In the genomic region with DNA sequence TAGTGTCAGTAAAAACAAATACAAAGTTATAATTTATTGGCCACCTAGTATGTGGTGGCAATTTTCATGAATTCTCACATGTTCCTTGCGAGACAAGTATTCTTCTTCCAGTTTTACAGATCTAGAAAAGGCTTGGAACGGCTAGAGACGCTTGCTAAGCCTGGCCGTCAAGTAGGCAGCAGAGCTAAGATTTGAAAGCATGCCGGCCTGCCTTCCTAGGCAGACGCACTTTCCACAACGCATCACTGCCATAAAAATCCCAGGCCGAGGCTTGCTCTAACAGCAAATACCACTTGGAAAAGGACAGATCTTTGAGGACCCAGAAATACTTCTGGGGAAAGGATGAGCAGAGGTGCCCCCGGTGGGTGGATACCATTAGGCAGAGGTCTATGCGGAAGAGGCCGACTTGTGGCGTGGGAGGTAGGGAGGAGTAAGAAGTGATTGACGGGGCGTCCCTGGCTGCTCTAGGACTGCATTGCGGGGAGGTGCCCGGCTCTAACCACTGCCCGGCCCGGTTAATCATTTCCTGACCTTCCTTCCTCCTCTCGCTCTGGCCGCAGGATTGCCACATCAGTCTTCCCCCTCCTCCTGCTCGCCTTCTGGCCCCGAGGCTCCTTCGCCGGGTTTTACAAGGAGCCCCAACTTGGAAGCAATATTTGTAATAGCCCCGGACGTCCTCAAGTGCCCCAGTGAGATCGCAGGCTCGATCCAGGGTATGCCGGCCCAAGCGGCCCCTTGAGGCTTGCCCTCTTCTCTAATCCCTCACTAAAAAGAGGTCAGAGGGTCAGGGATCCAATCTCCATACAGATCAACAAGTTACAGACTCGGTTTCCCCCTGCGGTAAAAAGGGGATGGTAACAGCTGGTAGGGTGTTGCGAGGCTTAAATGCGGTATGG, we compare ENCODE assay signal across 1 cellular context.
TF ChIP-seq lines count a peak whose summit lies in the region.

No MANE protein-coding gene starts in this region.

TF ChIP-seq in HepG2, 621 proteins besides CTCF, POLR2A, EP300 and RAD21 (continued from another document and continues in another):
- TF ChIP-seq TSC22D2 (CRISPR knock-in tag; IDR thresholded peaks at IDR 0.05; ENCODE audit: borderline replicate concordance) (no peak), DMTF1 (CRISPR knock-in tag; IDR thresholded peaks at IDR 0.05) (no peak), PAXIP1 (CRISPR knock-in tag; conservative IDR thresholded peaks at IDR 0.05) (peak; percentile 17; the same call in 1 of the 2 replicates), RFX5 (IDR thresholded peaks at IDR 0.05; ENCODE audit: low read depth, low read length) (no peak), FOXM1 (CRISPR knock-in tag; IDR thresholded peaks at IDR 0.05) (no peak), ZNF354B (CRISPR knock-in tag; IDR thresholded peaks at IDR 0.05) (no peak), ZNF574 (CRISPR knock-in tag; IDR thresholded peaks at IDR 0.05) (peak; percentile 83), ZNF274 (CRISPR knock-in tag; IDR thresholded peaks at IDR 0.05) (no peak; the same call in 1 of the 2 replicates), PPARG (CRISPR knock-in tag; conservative IDR thresholded peaks at IDR 0.05) (no peak; the same call in 1 of the 2 replicates), RARA (CRISPR knock-in tag; IDR thresholded peaks at IDR 0.05) (peak; percentile 48), NR2F1 (CRISPR knock-in tag; IDR thresholded peaks at IDR 0.05) (peak in 1 of 2 experiments; percentile 58; a peak in 3 of 4 replicates), SPEN (CRISPR knock-in tag; IDR thresholded peaks at IDR 0.05; ENCODE audit: low read depth) (peak; percentile 42; the same call in 1 of the 2 replicates), THAP11 (CRISPR knock-in tag; IDR thresholded peaks at IDR 0.05) (no peak; the same call in 1 of the 2 replicates), ZNF766 (CRISPR knock-in tag; IDR thresholded peaks at IDR 0.05; ENCODE audit: borderline replicate concordance) (0 out of 2 replicates have a peak, but pooled peaks have one; percentile 62), ZNF564 (CRISPR knock-in tag; IDR thresholded peaks at IDR 0.05) (no peak), KDM3A (CRISPR knock-in tag; IDR thresholded peaks at IDR 0.05; ENCODE audit: low read depth) (peak; percentile 60; the same call in 1 of the 2 replicates), RXRA (CRISPR knock-in tag; IDR thresholded peaks at IDR 0.05) (peak; percentile 75), SYNCRIP (IDR thresholded peaks at IDR 0.05; ENCODE audit: insufficient read depth, low read depth, low read length) (no peak), ZNF563 (CRISPR knock-in tag; IDR thresholded peaks at IDR 0.05) (no peak), ZNF235 (CRISPR knock-in tag; IDR thresholded peaks at IDR 0.05; ENCODE audit: borderline replicate concordance) (0 out of 2 replicates have a peak, but pooled peaks have one; percentile 2), SOX6 (IDR thresholded peaks at IDR 0.05) (no peak), SOX6 (CRISPR knock-in tag; IDR thresholded peaks at IDR 0.05) (0 out of 2 replicates have a peak, but pooled peaks have one; percentile 37), ZSCAN5A (CRISPR knock-in tag; IDR thresholded peaks at IDR 0.05; ENCODE audit: borderline replicate concordance) (peak; percentile 53; the same call in 1 of the 2 replicates), SP5 (CRISPR knock-in tag; IDR thresholded peaks at IDR 0.05; ENCODE audit: borderline replicate concordance, low read depth) (peak; percentile 24), GABPA (IDR thresholded peaks at IDR 0.05; ENCODE audit: low read depth, low read length) (no peak), GABPA (CRISPR knock-in tag; IDR thresholded peaks at IDR 0.05; ENCODE audit: low read depth) (0 out of 2 replicates have a peak, but pooled peaks have one; percentile 23), PTBP1 (IDR thresholded peaks at IDR 0.05; ENCODE audit: low read depth, low read length, poor library complexity, severe bottlenecking) (no peak), ZNF576 (CRISPR knock-in tag; IDR thresholded peaks at IDR 0.05) (no peak), GTF3A (CRISPR knock-in tag; conservative IDR thresholded peaks at IDR 0.05) (0 out of 2 replicates have a peak, but pooled peaks have one; percentile 31), ZNF720 (CRISPR knock-in tag; IDR thresholded peaks at IDR 0.05) (no peak), ZNF44 (CRISPR knock-in tag; IDR thresholded peaks at IDR 0.05) (no peak), GABPB1 (CRISPR knock-in tag; IDR thresholded peaks at IDR 0.05) (peak; percentile 38; the same call in 1 of the 2 replicates), BRF2 (CRISPR knock-in tag; IDR thresholded peaks at IDR 0.05) (0 out of 2 replicates have a peak, but pooled peaks have one; percentile 52), SMYD3 (CRISPR knock-in tag; IDR thresholded peaks at IDR 0.05) (peak; percentile 72; the same call in 1 of the 2 replicates), STAG1 (CRISPR knock-in tag; IDR thresholded peaks at IDR 0.05) (0 out of 2 replicates have a peak, but pooled peaks have one; percentile 5), EEA1 (CRISPR knock-in tag; IDR thresholded peaks at IDR 0.05; ENCODE audit: borderline replicate concordance) (0 out of 2 replicates have a peak, but pooled peaks have one; percentile 33)
- TF ChIP-seq, protein P1, sequence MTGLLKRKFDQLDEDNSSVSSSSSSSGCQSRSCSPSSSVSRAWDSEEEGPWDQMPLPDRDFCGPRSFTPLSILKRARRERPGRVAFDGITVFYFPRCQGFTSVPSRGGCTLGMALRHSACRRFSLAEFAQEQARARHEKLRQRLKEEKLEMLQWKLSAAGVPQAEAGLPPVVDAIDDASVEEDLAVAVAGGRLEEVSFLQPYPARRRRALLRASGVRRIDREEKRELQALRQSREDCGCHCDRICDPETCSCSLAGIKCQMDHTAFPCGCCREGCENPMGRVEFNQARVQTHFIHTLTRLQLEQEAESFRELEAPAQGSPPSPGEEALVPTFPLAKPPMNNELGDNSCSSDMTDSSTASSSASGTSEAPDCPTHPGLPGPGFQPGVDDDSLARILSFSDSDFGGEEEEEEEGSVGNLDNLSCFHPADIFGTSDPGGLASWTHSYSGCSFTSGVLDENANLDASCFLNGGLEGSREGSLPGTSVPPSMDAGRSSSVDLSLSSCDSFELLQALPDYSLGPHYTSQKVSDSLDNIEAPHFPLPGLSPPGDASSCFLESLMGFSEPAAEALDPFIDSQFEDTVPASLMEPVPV (CRISPR knock-in tag; IDR thresholded peaks at IDR 0.05) = peak; percentile 57
- TF ChIP-seq, protein P2, sequence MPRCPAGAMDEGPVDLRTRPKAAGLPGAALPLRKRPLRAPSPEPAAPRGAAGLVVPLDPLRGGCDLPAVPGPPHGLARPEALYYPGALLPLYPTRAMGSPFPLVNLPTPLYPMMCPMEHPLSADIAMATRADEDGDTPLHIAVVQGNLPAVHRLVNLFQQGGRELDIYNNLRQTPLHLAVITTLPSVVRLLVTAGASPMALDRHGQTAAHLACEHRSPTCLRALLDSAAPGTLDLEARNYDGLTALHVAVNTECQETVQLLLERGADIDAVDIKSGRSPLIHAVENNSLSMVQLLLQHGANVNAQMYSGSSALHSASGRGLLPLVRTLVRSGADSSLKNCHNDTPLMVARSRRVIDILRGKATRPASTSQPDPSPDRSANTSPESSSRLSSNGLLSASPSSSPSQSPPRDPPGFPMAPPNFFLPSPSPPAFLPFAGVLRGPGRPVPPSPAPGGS (CRISPR knock-in tag; IDR thresholded peaks at IDR 0.05) = no peak
- TF ChIP-seq, protein P3, sequence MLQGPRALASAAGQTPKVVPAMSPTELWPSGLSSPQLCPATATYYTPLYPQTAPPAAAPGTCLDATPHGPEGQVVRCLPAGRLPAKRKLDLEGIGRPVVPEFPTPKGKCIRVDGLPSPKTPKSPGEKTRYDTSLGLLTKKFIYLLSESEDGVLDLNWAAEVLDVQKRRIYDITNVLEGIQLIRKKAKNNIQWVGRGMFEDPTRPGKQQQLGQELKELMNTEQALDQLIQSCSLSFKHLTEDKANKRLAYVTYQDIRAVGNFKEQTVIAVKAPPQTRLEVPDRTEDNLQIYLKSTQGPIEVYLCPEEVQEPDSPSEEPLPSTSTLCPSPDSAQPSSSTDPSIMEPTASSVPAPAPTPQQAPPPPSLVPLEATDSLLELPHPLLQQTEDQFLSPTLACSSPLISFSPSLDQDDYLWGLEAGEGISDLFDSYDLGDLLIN (CRISPR knock-in tag; IDR thresholded peaks at IDR 0.05; ENCODE audit: borderline replicate concordance) = 0 out of 2 replicates have a peak, but pooled peaks have one; percentile 73
- TF ChIP-seq, protein P4, sequence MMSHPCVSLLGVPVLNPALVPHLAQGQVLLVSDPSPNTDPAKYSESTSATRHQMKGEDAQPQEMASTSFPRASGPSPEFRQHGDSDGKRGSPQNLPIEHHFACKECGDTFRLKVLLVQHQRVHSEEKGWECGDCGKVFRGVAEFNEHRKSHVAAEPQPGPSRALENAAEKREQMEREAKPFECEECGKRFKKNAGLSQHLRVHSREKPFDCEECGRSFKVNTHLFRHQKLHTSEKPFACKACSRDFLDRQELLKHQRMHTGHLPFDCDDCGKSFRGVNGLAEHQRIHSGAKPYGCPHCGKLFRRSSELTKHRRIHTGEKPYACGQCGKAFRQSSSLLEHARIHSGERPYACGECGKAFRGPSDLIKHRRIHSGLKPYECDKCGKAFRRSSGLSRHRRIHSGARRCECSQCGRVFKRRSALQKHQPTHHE (CRISPR knock-in tag; IDR thresholded peaks at IDR 0.05; ENCODE audit: borderline replicate concordance) = peak; percentile 28; the same call in 1 of the 2 replicates
